In genomic region chr2:150465703-150466569, GRCh38 we compare ENCODE assay signal across 15 cellular contexts. TPM values are rescaled to one million over a fixed set of nuclear protein-coding genes. Genes with fewer than 3 reads are reported as not detected.
DNase-seq lines count a peak whose midpoint lies in the region; ATAC-seq and TF ChIP-seq lines count a peak whose summit lies in the region.
"Had no signal": no experiment of that assay in that cellular context is flagged by ENCODE, and none has a peak within 500 bp of the region (broad histone marks: within the 10 kb centered on the region; RNA-seq: fewer than 3 reads in every experiment).

No MANE protein-coding gene starts in this region.

- no peaks in the 10 kb centered on the region for H3K9me3 ChIP-seq in colonic mucosa
- no peaks in the 10 kb centered on the region for H3K9me3 ChIP-seq in mesenchymal stem cell (ENCODE audit: control insufficient read depth, low read length)
- no peaks in the 10 kb centered on the region for H3K9me3 ChIP-seq in vagina
- H3K9me3 ChIP-seq: psoas muscle, upper lobe of left lung had no signal

- no peak overlapping the region for H3K4me3 ChIP-seq in colonic mucosa
- H3K4me3 ChIP-seq in mesenchymal stem cell (ENCODE audit: insufficient read depth in 1 of 2, low read depth in 1 of 2, low read length in 2 of 2): no peak overlapping the region
- H3K4me3 ChIP-seq in vagina: no peak overlapping the region
- H3K4me3 ChIP-seq: psoas muscle, upper lobe of left lung had no signal

- no peak for ATAC-seq in HG02623 (IDR thresholded peaks at IDR 0.05; ENCODE audit: unreplicated experiment)
- ATAC-seq: CD8-positive, alpha-beta T cell had no signal

- peak overlapping the region; percentile 51 for H2AK5ac ChIP-seq in mesenchymal stem cell (ENCODE audit: low read length, severe bottlenecking)

- H3K36me3 ChIP-seq in colonic mucosa (peaks cover 21% of the 10 kb centered on the region), mesenchymal stem cell (ENCODE audit: control insufficient read depth in 1 of 2, insufficient read depth in 2 of 2, low read depth in 1 of 2, low read length in 2 of 2) (peaks cover 7 to 36% of the 10 kb centered on the region in 2 experiments), vagina (peaks cover 0 to 14% of the 10 kb centered on the region in 2 donors)

- no peak overlapping the region for H2AFZ ChIP-seq in mesenchymal stem cell (ENCODE audit: low read depth, low read length)

- no peak overlapping the region for H4K91ac ChIP-seq in mesenchymal stem cell (ENCODE audit: low read length)

- no peak overlapping the region for H2BK5ac ChIP-seq in mesenchymal stem cell (ENCODE audit: low read depth, low read length, poor library complexity, severe bottlenecking)

- H3K27ac ChIP-seq in colonic mucosa (peak overlapping the region; percentile 11), mesenchymal stem cell (ENCODE audit: low read length, poor library complexity, severe bottlenecking) (peak overlapping the region; percentile 67), vagina (peak overlapping the region; percentile 56)
- H3K27ac ChIP-seq: psoas muscle, upper lobe of left lung had no signal

- no peaks in the 10 kb centered on the region for H3K27me3 ChIP-seq in colonic mucosa
- H3K27me3 ChIP-seq in mesenchymal stem cell (ENCODE audit: control insufficient read depth in 1 of 2, insufficient read depth in 1 of 2, low read length in 2 of 2): no peaks in the 10 kb centered on the region
- H3K27me3 ChIP-seq in vagina: no peaks in the 10 kb centered on the region
- H3K27me3 ChIP-seq: upper lobe of left lung had no signal

- H2BK15ac ChIP-seq in mesenchymal stem cell (ENCODE audit: low read depth, poor library complexity, severe bottlenecking): no peak overlapping the region

- no peaks in the 10 kb centered on the region for H3K79me1 ChIP-seq in mesenchymal stem cell (replicated peaks; ENCODE audit: low read length, poor library complexity, severe bottlenecking)

- no peak overlapping the region for H3K18ac ChIP-seq in mesenchymal stem cell (ENCODE audit: low read depth in 1 of 2, low read length in 2 of 2)

- no peak overlapping the region for H3K14ac ChIP-seq in mesenchymal stem cell (ENCODE audit: low read length in 2 of 2)

- no peak overlapping the region for H3K4ac ChIP-seq in mesenchymal stem cell (ENCODE audit: low read depth in 1 of 2, low read length in 2 of 2)

- no peak overlapping the region for H3K9ac ChIP-seq in colonic mucosa (ENCODE audit: low read depth in 2 of 2, low read length in 2 of 2)
- peak overlapping the region; percentile 100 for H3K9ac ChIP-seq in mesenchymal stem cell (ENCODE audit: low read length)

- H3K23ac ChIP-seq in mesenchymal stem cell (ENCODE audit: low read length in 2 of 2): no peak overlapping the region

- intact Hi-C loops in colonic mucosa (cut with DNase I): no loop called here
- intact Hi-C loops in vagina (cut with DNase I): no loop called here

- DNase-seq in NCI-H2171 treated with DMSO at 0.1 percent for 48 hours (lab: John Stamatoyannopoulos, UW) (peak; percentile 43), NCI-H2171 (lab: John Stamatoyannopoulos, UW) (no peak), colonic mucosa (no peak), mesenchymal stem cell (peak; percentile 42), vagina (ENCODE audit: extremely low spot score in 2 of 2) (no peak), DMS114 treated with DMSO at 0.1 percent for 48 hours (lab: John Stamatoyannopoulos, UW; ENCODE audit: unreplicated experiment) (no peak)
- no peak for DNase-seq in stimulated activated naive CD4-positive, alpha-beta T cell (lab: John Stamatoyannopoulos, UW)
- DNase-seq: anterior cingulate cortex; CD8-positive, alpha-beta T cell; effector CD8-positive, alpha-beta T cell; naive B cell; NCI-H1092 treated with DMSO at 0.1 percent for 48 hours; psoas muscle; upper lobe of left lung had no signal

- no peak overlapping the region for H4K8ac ChIP-seq in mesenchymal stem cell (ENCODE audit: low read length)

- no peaks in the 10 kb centered on the region for H3K4me1 ChIP-seq in colonic mucosa
- peaks cover 2% of the 10 kb centered on the region for H3K4me1 ChIP-seq in mesenchymal stem cell (ENCODE audit: control insufficient read depth, insufficient read depth, low read depth, low read length)
- peaks cover 39% of the 10 kb centered on the region for H3K4me1 ChIP-seq in vagina
- H3K4me1 ChIP-seq: psoas muscle had no signal

- WGBS in mesenchymal stem cell: 92% methylated on average over 4 of the region's 4 CpGs

- no peak overlapping the region for H3K4me2 ChIP-seq in mesenchymal stem cell (ENCODE audit: low read length, poor library complexity, severe bottlenecking)

- peak overlapping the region in 1 of 2 experiments; percentile 24 for H2BK12ac ChIP-seq in mesenchymal stem cell (ENCODE audit: low read length in 2 of 2)

- no peak for TF ChIP-seq CTCF in colonic mucosa (IDR thresholded peaks at IDR 0.05)
- no peak for TF ChIP-seq CTCF in vagina (IDR thresholded peaks at IDR 0.05)

- no peak overlapping the region for H2BK120ac ChIP-seq in mesenchymal stem cell (ENCODE audit: low read depth, low read length)

- no peak for TF ChIP-seq POLR2A in vagina (IDR thresholded peaks at IDR 0.05)

RNA-seq across cellular contexts. Expression of gene RND3, which starts 21.5 kb away (rescaled TPM):
- total RNA-seq in colonic mucosa (10 to 100 TPM; 26.8 to 57.1 TPM), vagina (62.1 TPM)
- polyA plus RNA-seq in mesenchymal stem cell (2013, experiment 1 of 2): 184 TPM
- 178 TPM for polyA plus RNA-seq in mesenchymal stem cell (2013, experiment 2 of 2)
- total RNA-seq: CD8-positive, alpha-beta T cell had no signal

Comparison
In these comparisons a context has a peak if more than half of its experiments do, and no peak if none do; other contexts are left out.
1. DNase-seq: peak in NCI-H2171 treated with DMSO at 0.1 percent for 48 hours (single experiment) and mesenchymal stem cell (single experiment); none in NCI-H2171 (single experiment), colonic mucosa (single experiment), vagina (0 of 2), DMS114 treated with DMSO at 0.1 percent for 48 hours (single experiment) and stimulated activated naive CD4-positive, alpha-beta T cell (0 of 6).
2. H3K27ac ChIP-seq: peak in every context shown above with its lines; median percentile 67 in mesenchymal stem cell; 56 in vagina; 11 in colonic mucosa.